8 cellular contexts compared by ENCODE assay signal in genomic region chr19:12665646-12666304, GRCh38.
A peak's percentile ranks its signal among the peaks of the same experiment; 100 is the strongest.
DNase-seq lines count a peak whose midpoint lies in the region; ATAC-seq lines count a peak whose summit lies in the region.

No MANE protein-coding gene starts in this region.

- peak overlapping the region; percentile 95 for H3K4me3 Mint-ChIP-seq in activated T-cell treated with anti-CD3 and anti-CD28 coated beads, Interleukin-2, amount 50 U/mL, for 24 hours
- peak overlapping the region; percentile 91 to 96 for H3K4me3 Mint-ChIP-seq in stimulated activated naive CD8-positive, alpha-beta T cell treated with anti-CD3 and anti-CD28 coated beads, Interleukin-15, amount 100 ng/mL, for 72 hours

- peaks cover 50% of the 10 kb centered on the region for H3K4me1 Mint-ChIP-seq in activated T-cell treated with anti-CD3 and anti-CD28 coated beads, Interleukin-2, amount 50 U/mL, for 24 hours (ENCODE audit: low read depth)
- H3K4me1 Mint-ChIP-seq in stimulated activated naive CD8-positive, alpha-beta T cell treated with anti-CD3 and anti-CD28 coated beads, Interleukin-15, amount 100 ng/mL, for 72 hours = peaks cover 71% of the 10 kb centered on the region

- peaks cover 91% of the 10 kb centered on the region for H3K36me3 Mint-ChIP-seq in activated T-cell treated with anti-CD3 and anti-CD28 coated beads, Interleukin-2, amount 50 U/mL, for 24 hours (ENCODE audit: low read depth)

- H3K27ac Mint-ChIP-seq in activated T-cell treated with anti-CD3 and anti-CD28 coated beads, Interleukin-2, amount 50 U/mL, for 24 hours = peak overlapping the region; percentile 100
- H3K27ac Mint-ChIP-seq in stimulated activated naive CD8-positive, alpha-beta T cell treated with anti-CD3 and anti-CD28 coated beads, Interleukin-15, amount 100 ng/mL, for 72 hours = peak overlapping the region; percentile 96

- H3K9me3 Mint-ChIP-seq in activated T-cell treated with anti-CD3 and anti-CD28 coated beads, Interleukin-2, amount 50 U/mL, for 24 hours = no peaks in the 10 kb centered on the region
- no peaks in the 10 kb centered on the region for H3K9me3 Mint-ChIP-seq in stimulated activated naive CD8-positive, alpha-beta T cell treated with anti-CD3 and anti-CD28 coated beads, Interleukin-15, amount 100 ng/mL, for 72 hours

- H3K27me3 Mint-ChIP-seq in activated T-cell treated with anti-CD3 and anti-CD28 coated beads, Interleukin-2, amount 50 U/mL, for 24 hours = no peaks in the 10 kb centered on the region
- no peaks in the 10 kb centered on the region for H3K27me3 Mint-ChIP-seq in stimulated activated naive CD8-positive, alpha-beta T cell treated with anti-CD3 and anti-CD28 coated beads, Interleukin-15, amount 100 ng/mL, for 72 hours

- peak; percentile 21 for ATAC-seq in stimulated activated naive CD8-positive, alpha-beta T cell treated with anti-CD3 and anti-CD28 coated beads, Interleukin-15, amount 100 ng/mL, for 72 hours

- peak overlapping the region; percentile 71 for H3K4me3 ChIP-seq in iPS-11a (ENCODE audit: low read depth, low read length)

- peak; percentile 34 for DNase-seq in activated CD4-positive, alpha-beta T cell treated with anti-CD3 and anti-CD28 coated beads for 48 hours
- DNase-seq in activated CD4-positive, alpha-beta T cell treated with anti-CD3 and anti-CD28 coated beads, Interleukin-2, amount 50 U/mL, for 4 hours = no peak
- peak; percentile 53 for DNase-seq in activated T-cell treated with anti-CD3 and anti-CD28 coated beads, Interleukin-2, amount 50 U/mL, for 24 hours
- DNase-seq in stimulated activated naive CD8-positive, alpha-beta T cell treated with anti-CD3 and anti-CD28 coated beads, Interleukin-15, amount 100 ng/mL, for 72 hours = no peak
- DNase-seq in NCI-H187 (lab: John Stamatoyannopoulos, UW) = no peak
- no peak for DNase-seq in NCI-H187 treated with DMSO at 0.1 percent for 48 hours (lab: John Stamatoyannopoulos, UW)
- no peak for DNase-seq in activated gamma-delta T cell treated with Interleukin-2 at 50 U/mL for 16 hours

Comparison
In these comparisons a context has a peak if more than half of its experiments do, and no peak if none do; other contexts are left out.
1. DNase-seq: peak in activated CD4-positive, alpha-beta T cell treated with anti-CD3 and anti-CD28 coated beads for 48 hours (single experiment) and activated T-cell treated with anti-CD3 and anti-CD28 coated beads, Interleukin-2, amount 50 U/mL, for 24 hours (single experiment); none in activated CD4-positive, alpha-beta T cell treated with anti-CD3 and anti-CD28 coated beads, Interleukin-2, amount 50 U/mL, for 4 hours (0 of 2), stimulated activated naive CD8-positive, alpha-beta T cell treated with anti-CD3 and anti-CD28 coated beads, Interleukin-15, amount 100 ng/mL, for 72 hours (0 of 2), NCI-H187 (0 of 2), NCI-H187 treated with DMSO at 0.1 percent for 48 hours (single experiment) and activated gamma-delta T cell treated with Interleukin-2 at 50 U/mL for 16 hours (single experiment).